29 cellular contexts compared by ENCODE assay signal in the genomic region with DNA sequence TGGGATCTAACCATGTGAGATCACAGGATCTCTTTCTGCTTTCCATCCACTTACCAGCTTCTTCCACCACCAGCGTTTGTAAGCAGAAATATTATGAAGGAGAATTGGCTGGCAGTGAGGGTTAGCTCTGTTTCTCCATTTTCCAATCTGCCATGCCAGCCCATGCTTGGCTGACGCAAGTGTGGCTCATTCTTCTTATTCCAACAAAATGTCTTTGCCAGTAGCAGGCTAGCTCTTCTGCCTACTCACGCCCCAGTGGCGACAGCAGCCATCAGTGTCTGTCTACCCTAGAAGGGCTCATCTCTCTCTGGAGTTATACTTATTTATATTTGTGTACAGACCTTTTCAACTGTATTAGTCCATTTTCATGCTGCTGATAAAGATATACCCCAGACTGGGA.
"Had no signal": no experiment of that assay in that cellular context is flagged by ENCODE, and none has a peak within 500 bp of the region (broad histone marks: within the 10 kb centered on the region; RNA-seq: fewer than 3 reads in every experiment).

No MANE protein-coding gene starts in this region.

- H3K79me2 ChIP-seq: parathyroid adenoma had no signal

- H3K4me3 ChIP-seq: left lung, lower lobe of right lung, neural progenitor cell, psoas muscle, right atrium auricular region, right lobe of liver, smooth muscle cell, tibial nerve, upper lobe of left lung had no signal

- H2AFZ ChIP-seq: neural progenitor cell, parathyroid adenoma had no signal

- DNase-seq: immature natural killer cell; kidney; left colon; left lung; lower lobe of right lung; mammary epithelial cell; mesendoderm; naive B cell; natural killer cell; nephron progenitor cell; occipital lobe; psoas muscle; right lobe of liver; stimulated activated CD4-positive, alpha-beta T cell treated with anti-CD3 and anti-CD28 coated beads, Interleukin-1b, Interleukin-23, amount 100 ng/mL, for 48 hours; stimulated activated CD4-positive, alpha-beta T cell treated with anti-CD3 and anti-CD28 coated beads, Interleukin-2, amount 100 ng/mL, for 48 hours; stimulated activated CD4-positive, alpha-beta T cell treated with anti-CD3 and anti-CD28 coated beads, Interleukin-4, amount 100 ng/mL, for 4 hours; stimulated activated CD8-positive, alpha-beta memory T cell treated with anti-CD3 and anti-CD28 coated beads, Interleukin-4, amount 100 ng/mL, for 48 hours; stimulated activated naive CD4-positive, alpha-beta T cell treated with Interleukin-2 at 50 U/mL for 16 hours; stimulated activated naive CD8-positive, alpha-beta T cell treated with anti-CD3 and anti-CD28 coated beads, Interleukin-15, amount 100 ng/mL, for 72 hours; substantia nigra; upper lobe of left lung had no signal

- ATAC-seq: left colon; left lung; lower lobe of right lung; natural killer cell; right lobe of liver; stimulated activated memory B cell treated with anti-CD40 and anti-IgM and Interleukin-4, amounts not matched to agents 10 μg/mL and 1 μg/mL and 100 μg/mL, for 72 hours; stimulated activated naive CD8-positive, alpha-beta T cell treated with anti-CD3 and anti-CD28 coated beads, Interleukin-15, amount 100 ng/mL, for 72 hours had no signal

- H3K4me2 ChIP-seq: neural progenitor cell, smooth muscle cell had no signal

- H3K4me1 ChIP-seq: left lung, lower lobe of right lung, neural progenitor cell, parathyroid adenoma, psoas muscle, right atrium auricular region, right lobe of liver, tibial nerve, upper lobe of left lung had no signal

- H3K9ac ChIP-seq: neural progenitor cell, parathyroid adenoma had no signal

- H3K9me3 ChIP-seq: neutrophil, right lobe of liver had no signal

- FAIRE-seq: islet of Langerhans, kidney had no signal

- H3K27ac ChIP-seq: left lung, lower lobe of right lung, neural progenitor cell, neutrophil, parathyroid adenoma, psoas muscle, right atrium auricular region, right lobe of liver, tibial nerve, upper lobe of left lung had no signal

- H3K36me3 ChIP-seq: neural progenitor cell, neutrophil, right atrium auricular region, right lobe of liver had no signal

- H3K27me3 ChIP-seq: left lung, neural progenitor cell, neutrophil, right atrium auricular region, right lobe of liver, tibial nerve, upper lobe of left lung had no signal
